1 cellular context compared by ENCODE assay signal in genomic region chr2:119223521-119224390, GRCh38.
TF ChIP-seq lines count a peak whose summit lies in the region.

Gene STEAP3 (plus strand): TSS chr2:119223834. CDS start chr2:119231013, 7,179 bp downstream.

TF ChIP-seq in HEK293, 187 proteins besides CTCF, POLR2A, EP300 and RAD21 (continued from another document and continues in another):
- no peak for TF ChIP-seq ZNF518A (tag by site-specific recombination; conservative IDR thresholded peaks at IDR 0.05; ENCODE audit: low read depth)
- TF ChIP-seq SCRT1 (tag by site-specific recombination; IDR thresholded peaks at IDR 0.05; ENCODE audit: borderline replicate concordance): no peak
- TF ChIP-seq ZNF677 (tag by site-specific recombination; IDR thresholded peaks at IDR 0.05): no peak
- no peak for TF ChIP-seq ZNF274 (IDR thresholded peaks at IDR 0.05; ENCODE audit: low read length)
- no peak for TF ChIP-seq ZNF274 (tag by site-specific recombination; IDR thresholded peaks at IDR 0.05; ENCODE audit: borderline replicate concordance)
- no peak for TF ChIP-seq ZNF239 (tag by site-specific recombination; IDR thresholded peaks at IDR 0.05)
- no peak for TF ChIP-seq ZNF211 (tag by site-specific recombination; IDR thresholded peaks at IDR 0.05; ENCODE audit: low read depth)
- no peak for TF ChIP-seq ZNF140 (tag by site-specific recombination; IDR thresholded peaks at IDR 0.05)
- TF ChIP-seq ZNF362 (tag by site-specific recombination; IDR thresholded peaks at IDR 0.05): no peak
- no peak for TF ChIP-seq ZNF585B (tag by site-specific recombination; IDR thresholded peaks at IDR 0.05)
- no peak for TF ChIP-seq ZNF645 (tag by site-specific recombination; IDR thresholded peaks at IDR 0.05)
- no peak for TF ChIP-seq ZNF510 (tag by site-specific recombination; IDR thresholded peaks at IDR 0.05; ENCODE audit: insufficient replicate concordance)
- TF ChIP-seq ZNF660 (tag by site-specific recombination; IDR thresholded peaks at IDR 0.05): peak; percentile 28; the same call in 1 of the 2 replicates
- TF ChIP-seq ZNF302 (tag by site-specific recombination; IDR thresholded peaks at IDR 0.05; ENCODE audit: low read depth): no peak
- TF ChIP-seq ZIC2 (tag by site-specific recombination; IDR thresholded peaks at IDR 0.05): peak; percentile 19; the same call in 1 of the 2 replicates
- peak; percentile 72 for TF ChIP-seq SP2 (tag by site-specific recombination; IDR thresholded peaks at IDR 0.05)
- TF ChIP-seq SALL2 (tag by site-specific recombination; IDR thresholded peaks at IDR 0.05; ENCODE audit: borderline replicate concordance): no peak
- no peak for TF ChIP-seq ZNF311 (tag by site-specific recombination; IDR thresholded peaks at IDR 0.05; ENCODE audit: borderline replicate concordance)
- TF ChIP-seq PRDM4 (tag by site-specific recombination; IDR thresholded peaks at IDR 0.05): no peak
- TF ChIP-seq ZNF138 (tag by site-specific recombination; IDR thresholded peaks at IDR 0.05; ENCODE audit: borderline replicate concordance): no peak
- no peak for TF ChIP-seq ZNF501 (tag by site-specific recombination; IDR thresholded peaks at IDR 0.05)
- TF ChIP-seq REPIN1 (tag by site-specific recombination; IDR thresholded peaks at IDR 0.05; ENCODE audit: low read depth): no peak
- 0 out of 2 replicates have a peak, but pooled peaks have one; percentile 45 for TF ChIP-seq ZNF692 (tag by site-specific recombination; IDR thresholded peaks at IDR 0.05)
- TF ChIP-seq ZNF341 (tag by site-specific recombination; IDR thresholded peaks at IDR 0.05; ENCODE audit: low read depth): peak; percentile 86
- no peak for TF ChIP-seq ZSCAN23 (tag by site-specific recombination; IDR thresholded peaks at IDR 0.05)
- no peak for TF ChIP-seq ZBTB11 (tag by site-specific recombination; conservative IDR thresholded peaks at IDR 0.05; ENCODE audit: low read depth)
- TF ChIP-seq PRDM2 (tag by site-specific recombination; IDR thresholded peaks at IDR 0.05; ENCODE audit: borderline replicate concordance): no peak
- TF ChIP-seq ZBTB8A (tag by site-specific recombination; IDR thresholded peaks at IDR 0.05): peak; percentile 70
- TF ChIP-seq ZNF664 (tag by site-specific recombination; IDR thresholded peaks at IDR 0.05): no peak
- no peak for TF ChIP-seq GFI1B (tag by site-specific recombination; IDR thresholded peaks at IDR 0.05)
- TF ChIP-seq EGR2 (tag by site-specific recombination; IDR thresholded peaks at IDR 0.05; ENCODE audit: low read depth): 0 out of 2 replicates have a peak, but pooled peaks have one; percentile 4
- TF ChIP-seq ZNF24 (tag by site-specific recombination; IDR thresholded peaks at IDR 0.05): no peak
- no peak for TF ChIP-seq ZNF157 (tag by site-specific recombination; IDR thresholded peaks at IDR 0.05)
- no peak for TF ChIP-seq ZNF391 (tag by site-specific recombination; IDR thresholded peaks at IDR 0.05; ENCODE audit: borderline replicate concordance, low read depth)
